1 cellular context compared by ENCODE assay signal in the genomic region with DNA sequence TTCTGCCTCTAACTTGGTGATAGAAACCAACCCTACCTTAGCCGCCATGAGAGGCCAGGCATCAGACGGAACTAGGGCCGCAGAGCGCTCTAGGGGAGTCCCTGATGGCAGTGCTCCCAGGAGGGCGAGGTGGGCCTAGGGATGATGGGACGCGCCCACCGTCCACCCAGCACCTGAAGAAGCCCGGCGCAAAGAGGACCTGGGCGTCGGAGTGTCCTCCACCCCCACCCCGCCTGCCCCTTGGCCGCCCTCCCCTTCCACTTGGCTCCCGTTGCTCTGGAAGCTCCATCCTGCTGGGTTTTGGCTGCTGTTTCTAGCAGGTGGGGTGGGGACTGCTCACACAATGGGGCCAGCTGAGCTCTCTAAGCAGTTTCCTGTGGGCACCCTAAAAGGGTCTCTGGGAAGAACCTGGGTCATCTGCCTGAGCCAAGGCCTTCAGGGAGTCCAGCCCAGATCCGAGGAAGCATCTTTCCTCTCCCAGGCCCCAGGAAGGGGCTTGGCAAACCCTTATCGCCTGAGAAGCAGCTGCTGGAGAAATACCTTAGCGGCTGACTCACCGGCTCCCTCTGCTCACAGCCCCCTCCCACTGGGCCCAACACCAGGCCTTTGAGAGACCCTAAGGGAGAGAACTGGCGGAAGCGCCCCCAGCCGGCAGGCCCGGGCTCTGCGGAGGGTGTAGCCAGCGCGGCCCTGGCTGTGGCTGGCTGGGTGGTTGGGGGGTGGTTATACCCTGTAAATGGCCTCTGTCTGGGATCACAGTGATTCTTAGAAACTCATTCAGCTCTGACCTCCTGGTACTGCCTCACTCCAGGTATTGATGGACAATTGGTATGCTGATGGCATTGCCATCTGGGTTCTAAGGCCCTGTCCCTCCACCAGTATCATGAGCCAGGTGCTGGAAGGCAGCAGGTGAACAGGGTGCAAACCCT.
TF ChIP-seq lines count a peak whose summit lies in the region.

No MANE protein-coding gene starts in this region.

TF ChIP-seq in GM23338, 12 proteins besides CTCF, POLR2A, EP300 and RAD21 (continued from another document):
- TF ChIP-seq, protein P1, sequence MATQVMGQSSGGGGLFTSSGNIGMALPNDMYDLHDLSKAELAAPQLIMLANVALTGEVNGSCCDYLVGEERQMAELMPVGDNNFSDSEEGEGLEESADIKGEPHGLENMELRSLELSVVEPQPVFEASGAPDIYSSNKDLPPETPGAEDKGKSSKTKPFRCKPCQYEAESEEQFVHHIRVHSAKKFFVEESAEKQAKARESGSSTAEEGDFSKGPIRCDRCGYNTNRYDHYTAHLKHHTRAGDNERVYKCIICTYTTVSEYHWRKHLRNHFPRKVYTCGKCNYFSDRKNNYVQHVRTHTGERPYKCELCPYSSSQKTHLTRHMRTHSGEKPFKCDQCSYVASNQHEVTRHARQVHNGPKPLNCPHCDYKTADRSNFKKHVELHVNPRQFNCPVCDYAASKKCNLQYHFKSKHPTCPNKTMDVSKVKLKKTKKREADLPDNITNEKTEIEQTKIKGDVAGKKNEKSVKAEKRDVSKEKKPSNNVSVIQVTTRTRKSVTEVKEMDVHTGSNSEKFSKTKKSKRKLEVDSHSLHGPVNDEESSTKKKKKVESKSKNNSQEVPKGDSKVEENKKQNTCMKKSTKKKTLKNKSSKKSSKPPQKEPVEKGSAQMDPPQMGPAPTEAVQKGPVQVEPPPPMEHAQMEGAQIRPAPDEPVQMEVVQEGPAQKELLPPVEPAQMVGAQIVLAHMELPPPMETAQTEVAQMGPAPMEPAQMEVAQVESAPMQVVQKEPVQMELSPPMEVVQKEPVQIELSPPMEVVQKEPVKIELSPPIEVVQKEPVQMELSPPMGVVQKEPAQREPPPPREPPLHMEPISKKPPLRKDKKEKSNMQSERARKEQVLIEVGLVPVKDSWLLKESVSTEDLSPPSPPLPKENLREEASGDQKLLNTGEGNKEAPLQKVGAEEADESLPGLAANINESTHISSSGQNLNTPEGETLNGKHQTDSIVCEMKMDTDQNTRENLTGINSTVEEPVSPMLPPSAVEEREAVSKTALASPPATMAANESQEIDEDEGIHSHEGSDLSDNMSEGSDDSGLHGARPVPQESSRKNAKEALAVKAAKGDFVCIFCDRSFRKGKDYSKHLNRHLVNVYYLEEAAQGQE (IDR thresholded peaks at IDR 0.05; ENCODE audit: unreplicated experiment) = no peak
- TF ChIP-seq JUNB (IDR thresholded peaks at IDR 0.05; ENCODE audit: unreplicated experiment) = no peak
